Comparison of ENCODE assay signal across 8 cellular contexts in the genomic region with DNA sequence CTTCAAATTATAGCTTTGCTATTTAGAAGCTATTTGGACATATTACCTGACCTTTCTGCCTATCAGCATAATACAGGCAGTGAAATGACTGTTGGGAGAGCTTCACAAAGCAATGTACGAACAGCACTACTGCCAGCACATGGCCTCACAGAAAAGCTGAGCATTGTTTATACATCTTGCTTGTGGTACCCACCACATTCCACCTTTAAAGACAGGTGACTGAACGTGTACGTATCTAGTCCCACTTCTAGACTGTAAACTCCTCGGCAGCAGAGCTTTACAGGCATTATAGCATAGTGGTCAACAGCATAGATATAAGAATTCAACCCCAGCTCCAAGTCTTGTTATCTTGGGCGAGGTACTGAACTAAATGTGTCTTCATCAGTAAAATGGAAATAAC. TPM values are rescaled to one million over a fixed set of nuclear protein-coding genes. Genes with fewer than 3 reads are reported as not detected.
DNase-seq lines count a peak whose midpoint lies in the region; ATAC-seq and TF ChIP-seq lines count a peak whose summit lies in the region.

No MANE protein-coding gene starts in this region.

- 91 to 94% methylated on average over 5 of the region's 5 CpGs for WGBS in ectodermal cell, 2 experiments

- intact Hi-C loops in CD14-positive monocyte (cut with micrococcal nuclease): no loop called here

- no peak overlapping the region for H2AFZ ChIP-seq in neuron (ENCODE audit: low read depth, low read length)

- no peak overlapping the region for H3K27ac ChIP-seq in ectodermal cell (ENCODE audit: insufficient read depth, low read depth, low read length, poor library complexity, severe bottlenecking)

- no peaks in the 10 kb centered on the region for H3K27me3 ChIP-seq in NT2/D1 (ENCODE audit: insufficient read depth, insufficient read length)
- H3K27me3 ChIP-seq in ectodermal cell (ENCODE audit: control insufficient read depth, insufficient read depth, low read length, poor library complexity, severe bottlenecking): peaks cover 6% of the 10 kb centered on the region
- H3K27me3 ChIP-seq in neuron (ENCODE audit: insufficient read depth, low read length): no peaks in the 10 kb centered on the region

- DNase-seq in CD14-positive monocyte (ENCODE audit: low spot score) (no peak), NT2/D1 (ENCODE audit: low read depth, low spot score) (no peak), NCI-H2171 treated with DMSO at 0.1 percent for 48 hours (lab: John Stamatoyannopoulos, UW) (no peak), iPS-NIHi11 (ENCODE audit: low spot score) (no peak), midbrain (lab: John Stamatoyannopoulos, UW) (no peak)

- H3K4me1 ChIP-seq in NT2/D1 (ENCODE audit: insufficient read depth, insufficient read length) (peaks cover 4% of the 10 kb centered on the region), ectodermal cell (ENCODE audit: control insufficient read depth, insufficient read depth, low read length) (peaks cover 22% of the 10 kb centered on the region), neuron (ENCODE audit: insufficient read depth, low read length) (peaks cover 40% of the 10 kb centered on the region)

- H3K4me1 Mint-ChIP-seq in CD14-positive monocyte: peaks cover 51% of the 10 kb centered on the region

- no peaks in the 10 kb centered on the region for H3K9me3 Mint-ChIP-seq in CD14-positive monocyte

- H3K9me3 ChIP-seq in NT2/D1 (ENCODE audit: insufficient read depth, low read length): no peaks in the 10 kb centered on the region
- H3K9me3 ChIP-seq in ectodermal cell (ENCODE audit: control insufficient read depth, low read length): no peaks in the 10 kb centered on the region
- H3K9me3 ChIP-seq in neuron (ENCODE audit: low read length): no peaks in the 10 kb centered on the region

- H3K4me3 ChIP-seq in NT2/D1 (ENCODE audit: insufficient read length, low read depth) (peak overlapping the region; percentile 80), ectodermal cell (ENCODE audit: insufficient read depth, low read depth, low read length) (peak overlapping the region; percentile 67), neuron (ENCODE audit: low read length) (peak overlapping the region; percentile 98)

- TF ChIP-seq CTCF in CD14-positive monocyte (IDR thresholded peaks at IDR 0.05): no peak

- peaks cover 0 to 18% of the 10 kb centered on the region in 2 donors for H3K36me3 Mint-ChIP-seq in CD14-positive monocyte

- ATAC-seq in GM18498 (IDR thresholded peaks at IDR 0.05; ENCODE audit: unreplicated experiment): no peak

- H3K36me3 ChIP-seq in NT2/D1 (ENCODE audit: insufficient read depth, insufficient read length, low read length) (peaks cover 29% of the 10 kb centered on the region), ectodermal cell (ENCODE audit: control insufficient read depth, insufficient read depth, low read length) (no peaks in the 10 kb centered on the region), neuron (ENCODE audit: insufficient read depth, low read length) (peaks cover 17% of the 10 kb centered on the region)

- peak overlapping the region; percentile 89 to 91 for H3K4me3 Mint-ChIP-seq in CD14-positive monocyte

- peak overlapping the region in 1 of 7 donors; percentile 40 for H3K27ac Mint-ChIP-seq in CD14-positive monocyte

- peak overlapping the region; percentile 86 for H3K9ac ChIP-seq in NT2/D1 (ENCODE audit: insufficient read length, low read depth)

- peaks cover 6 to 13% (median 6%) of the 10 kb centered on the region in 3 donors for H3K27me3 Mint-ChIP-seq in CD14-positive monocyte (ENCODE audit: low read depth in 3 of 3)

RNA-seq across cellular contexts. Expression of gene JOSD1, which starts 1.6 kb away (rescaled TPM):
- 1 to 10 TPM; 7.1 to 7.2 TPM for polyA plus RNA-seq in CD14-positive monocyte
- 28.7 TPM for polyA plus RNA-seq in ectodermal cell (2013, experiment 1 of 4)
- polyA plus RNA-seq in ectodermal cell (2013, experiment 2 of 4): 29.7 TPM
- 24.7 TPM for polyA plus RNA-seq in ectodermal cell (2013, experiment 3 of 4)
- 29.1 TPM for polyA plus RNA-seq in ectodermal cell (2013, experiment 4 of 4)

RNA-seq across cellular contexts. Expression of gene GTPBP1, which starts 6.6 kb away (rescaled TPM):
- polyA plus RNA-seq in CD14-positive monocyte: 10 to 100 TPM in 1 of 2 donors, 1 to 10 TPM in 1; 6.7 to 12.7 TPM
- polyA plus RNA-seq in ectodermal cell (2013, experiment 1 of 4): 64.2 TPM
- 70.5 TPM for polyA plus RNA-seq in ectodermal cell (2013, experiment 2 of 4)
- 53.1 TPM for polyA plus RNA-seq in ectodermal cell (2013, experiment 3 of 4)
- polyA plus RNA-seq in ectodermal cell (2013, experiment 4 of 4): 60.0 TPM

RNA-seq across cellular contexts. Expression of gene TOMM22, which starts 17.4 kb away (rescaled TPM):
- polyA plus RNA-seq in CD14-positive monocyte: 10 to 100 TPM; 58.0 to 71.4 TPM
- polyA plus RNA-seq in ectodermal cell (2013, experiment 1 of 4): 96.5 TPM
- polyA plus RNA-seq in ectodermal cell (2013, experiment 2 of 4): 96.6 TPM
- polyA plus RNA-seq in ectodermal cell (2013, experiment 3 of 4): 73.4 TPM
- polyA plus RNA-seq in ectodermal cell (2013, experiment 4 of 4): 81.1 TPM

RNA-seq across cellular contexts. Expression of gene CBY1, which starts 42.7 kb away (rescaled TPM):
- polyA plus RNA-seq in CD14-positive monocyte: 1 to 10 TPM; 1.1 to 1.7 TPM
- 58.8 TPM for polyA plus RNA-seq in ectodermal cell (2013, experiment 1 of 4)
- polyA plus RNA-seq in ectodermal cell (2013, experiment 2 of 4): 59.3 TPM
- 42.2 TPM for polyA plus RNA-seq in ectodermal cell (2013, experiment 3 of 4)
- 47.3 TPM for polyA plus RNA-seq in ectodermal cell (2013, experiment 4 of 4)

RNA-seq across cellular contexts. Expression of gene FAM227A, which starts 43.0 kb away (rescaled TPM):
- polyA plus RNA-seq in CD14-positive monocyte: not detected
- polyA plus RNA-seq in ectodermal cell (2013, experiment 1 of 4): 10.0 TPM
- 13.8 TPM for polyA plus RNA-seq in ectodermal cell (2013, experiment 2 of 4)
- polyA plus RNA-seq in ectodermal cell (2013, experiment 3 of 4): 7.5 TPM
- polyA plus RNA-seq in ectodermal cell (2013, experiment 4 of 4): 10.5 TPM
